Comparison of ENCODE assay signal across 9 cellular contexts in genomic region chr12:72271401-72271740, GRCh38. TPM values are rescaled to one million over a fixed set of nuclear protein-coding genes. Genes with fewer than 3 reads are reported as not detected.
DNase-seq lines count a peak whose midpoint lies in the region; ATAC-seq lines count a peak whose summit lies in the region.
"Had no signal": no experiment of that assay in that cellular context is flagged by ENCODE, and none has a peak within 500 bp of the region (broad histone marks: within the 10 kb centered on the region; RNA-seq: fewer than 3 reads in every experiment).

No MANE protein-coding gene starts in this region.

- H3K4me1 ChIP-seq in skeletal muscle tissue (ENCODE audit: control insufficient read depth in 3 of 3, insufficient read depth in 3 of 3, low read length in 3 of 3), result peaks cover 6 to 30% (median 15%) of the 10 kb centered on the region in 3 donors

- intact Hi-C loops in activated CD4-positive, alpha-beta T cell treated with anti-CD3 and anti-CD28 coated beads, Interleukin-2, amount 10 ng/mL, durations not matched to agents 24 days and 14 days (cut with micrococcal nuclease), result no loop called here

- no peaks in the 10 kb centered on the region for H3K36me3 Mint-ChIP-seq in activated CD4-positive, alpha-beta T cell treated with anti-CD3 and anti-CD28 coated beads, Interleukin-2, amount 10 ng/mL, durations not matched to agents 24 days and 14 days (ENCODE audit: low read depth)

- no peaks in the 10 kb centered on the region for H3K9me3 Mint-ChIP-seq in activated CD4-positive, alpha-beta T cell treated with anti-CD3 and anti-CD28 coated beads, Interleukin-2, amount 10 ng/mL, durations not matched to agents 24 days and 14 days

- peak overlapping the region; percentile 67 to 73 (median 72) for H3K4me3 ChIP-seq in skeletal muscle tissue (ENCODE audit: low read length in 3 of 3)

- H3K27me3 Mint-ChIP-seq in activated CD4-positive, alpha-beta T cell treated with anti-CD3 and anti-CD28 coated beads, Interleukin-2, amount 10 ng/mL, durations not matched to agents 24 days and 14 days, result peaks cover 48% of the 10 kb centered on the region

- H3K27me3 ChIP-seq in skeletal muscle tissue (ENCODE audit: control insufficient read depth in 3 of 3, insufficient read depth in 3 of 3, low read length in 3 of 3), result peaks cover 35 to 50% (median 42%) of the 10 kb centered on the region in 3 donors

- H3K9ac ChIP-seq in skeletal muscle tissue (ENCODE audit: low read depth in 1 of 3, low read length in 3 of 3), result peak overlapping the region in 2 of 3 donors; percentile 43 to 66

- H3K36me3 ChIP-seq in skeletal muscle tissue (ENCODE audit: control insufficient read depth in 3 of 3, insufficient read depth in 3 of 3, low read length in 3 of 3), result no peaks in the 10 kb centered on the region

- ATAC-seq in HG02938 (IDR thresholded peaks at IDR 0.05; ENCODE audit: unreplicated experiment), result no peak

- peaks cover 3% of the 10 kb centered on the region for H3K4me1 Mint-ChIP-seq in activated CD4-positive, alpha-beta T cell treated with anti-CD3 and anti-CD28 coated beads, Interleukin-2, amount 10 ng/mL, durations not matched to agents 24 days and 14 days

- peak overlapping the region; percentile 64 for H3K4me3 Mint-ChIP-seq in activated CD4-positive, alpha-beta T cell treated with anti-CD3 and anti-CD28 coated beads, Interleukin-2, amount 10 ng/mL, durations not matched to agents 24 days and 14 days

- no peaks in the 10 kb centered on the region for H3K9me3 ChIP-seq in skeletal muscle tissue (ENCODE audit: control insufficient read depth in 3 of 3, low read length in 3 of 3)

- DNase-seq in activated CD4-positive, alpha-beta T cell treated with anti-CD3 and anti-CD28 coated beads, Interleukin-2, amount 10 ng/mL, durations not matched to agents 24 days and 14 days, result no peak
- DNase-seq in activated CD4-positive, alpha-beta T cell treated with anti-CD3 and anti-CD28 coated beads, Interleukin-2, amount 50 U/mL, for 48 hours, result no peak
- peak in 31 of 56 donors; percentile 8 to 67 (median 38) for DNase-seq in amygdala (lab: John Stamatoyannopoulos, UW)
- DNase-seq in hippocampal formation (lab: John Stamatoyannopoulos, UW), result peak; percentile 12 to 44
- no peak for DNase-seq in NOMO-1 treated with dmso at 0.1 percent for 144 hours (lab: John Stamatoyannopoulos, UW; ENCODE audit: unreplicated experiment)
- DNase-seq in activated effector memory CD4-positive, alpha-beta T cell treated with anti-CD3 and anti-CD28 coated beads, Interleukin-2, amount 50 U/mL, for 16 hours, result no peak

- H3K27ac Mint-ChIP-seq in activated CD4-positive, alpha-beta T cell treated with anti-CD3 and anti-CD28 coated beads, Interleukin-2, amount 10 ng/mL, durations not matched to agents 24 days and 14 days, result no peak overlapping the region

- no peak overlapping the region for H3K27ac ChIP-seq in skeletal muscle tissue (ENCODE audit: low read depth, low read length)

RNA-seq across cellular contexts. Expression of gene TRHDE, which starts 0.8 kb away (rescaled TPM):
- not detected in 2 replicates for total RNA-seq in activated CD4-positive, alpha-beta T cell treated with anti-CD3 and anti-CD28 coated beads, Interleukin-2, amount 10 ng/mL, durations not matched to agents 24 days and 14 days
- 6.8 TPM for total RNA-seq in skeletal muscle tissue
- total RNA-seq: T-helper 2 cell treated with Interferon-gamma antibody and Interleukin-4, amounts not matched to agents 100 ng/mL and 5 ng/mL, for 36 hours had no signal

Comparison
In these comparisons a context has a peak if more than half of its experiments do, and no peak if none do; other contexts are left out.
1. DNase-seq: peak in amygdala (31 of 56) and hippocampal formation (2 of 2); none in activated CD4-positive, alpha-beta T cell treated with anti-CD3 and anti-CD28 coated beads, Interleukin-2, amount 10 ng/mL, durations not matched to agents 24 days and 14 days (single experiment), activated CD4-positive, alpha-beta T cell treated with anti-CD3 and anti-CD28 coated beads, Interleukin-2, amount 50 U/mL, for 48 hours (0 of 2), NOMO-1 treated with dmso at 0.1 percent for 144 hours (single experiment) and activated effector memory CD4-positive, alpha-beta T cell treated with anti-CD3 and anti-CD28 coated beads, Interleukin-2, amount 50 U/mL, for 16 hours (single experiment).